In genomic region chr9:94533601-94534000, GRCh38 we compare ENCODE assay signal across 1 cellular context.
TF ChIP-seq lines count a peak whose summit lies in the region.

No MANE protein-coding gene starts in this region.

TF ChIP-seq in HepG2, 621 proteins besides CTCF, POLR2A, EP300 and RAD21:
- TF ChIP-seq ZNF687 (CRISPR knock-in tag; IDR thresholded peaks at IDR 0.05) (peak; percentile 13; the same call in 1 of the 2 replicates), THAP8 (CRISPR knock-in tag; IDR thresholded peaks at IDR 0.05; ENCODE audit: borderline replicate concordance) (no peak), SALL1 (CRISPR knock-in tag; IDR thresholded peaks at IDR 0.05) (0 out of 2 replicates have a peak, but pooled peaks have one; percentile 8), FOXA1 (IDR thresholded peaks at IDR 0.05) (no peak), FOXA1 (CRISPR knock-in tag; IDR thresholded peaks at IDR 0.05) (no peak), HNRNPLL (IDR thresholded peaks at IDR 0.05; ENCODE audit: low read depth, low read length, poor library complexity, severe bottlenecking) (no peak), TRIM24 (CRISPR knock-in tag; IDR thresholded peaks at IDR 0.05) (no peak), FOXM1 (CRISPR knock-in tag; IDR thresholded peaks at IDR 0.05) (no peak)
- TF ChIP-seq, protein P1, sequence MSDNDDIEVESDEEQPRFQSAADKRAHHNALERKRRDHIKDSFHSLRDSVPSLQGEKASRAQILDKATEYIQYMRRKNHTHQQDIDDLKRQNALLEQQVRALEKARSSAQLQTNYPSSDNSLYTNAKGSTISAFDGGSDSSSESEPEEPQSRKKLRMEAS (IDR thresholded peaks at IDR 0.05): peak; percentile 16; the same call in 1 of the 2 replicates
- TF ChIP-seq, protein P2, sequence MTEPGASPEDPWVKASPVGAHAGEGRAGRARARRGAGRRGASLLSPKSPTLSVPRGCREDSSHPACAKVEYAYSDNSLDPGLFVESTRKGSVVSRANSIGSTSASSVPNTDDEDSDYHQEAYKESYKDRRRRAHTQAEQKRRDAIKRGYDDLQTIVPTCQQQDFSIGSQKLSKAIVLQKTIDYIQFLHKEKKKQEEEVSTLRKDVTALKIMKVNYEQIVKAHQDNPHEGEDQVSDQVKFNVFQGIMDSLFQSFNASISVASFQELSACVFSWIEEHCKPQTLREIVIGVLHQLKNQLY (CRISPR knock-in tag; IDR thresholded peaks at IDR 0.05): no peak
